In genomic region chr18:40864846-40865245, GRCh38 we compare ENCODE assay signal across 2 cellular contexts.
TF ChIP-seq lines count a peak whose summit lies in the region.

No MANE protein-coding gene starts in this region.

TF ChIP-seq in IMR-90, 13 proteins besides CTCF, POLR2A, EP300 and RAD21:
- no peak for TF ChIP-seq ELK1 (IDR thresholded peaks at IDR 0.05; ENCODE audit: borderline replicate concordance, low read depth, low read length)
- no peak for TF ChIP-seq RCOR1 (IDR thresholded peaks at IDR 0.05; ENCODE audit: insufficient replicate concordance, low read length)
- TF ChIP-seq MAZ (IDR thresholded peaks at IDR 0.05; ENCODE audit: borderline replicate concordance, low read depth, low read length), result no peak
- TF ChIP-seq CHD1 (IDR thresholded peaks at IDR 0.05; ENCODE audit: low read depth, low read length), result no peak
- TF ChIP-seq NFE2L2 (IDR thresholded peaks at IDR 0.05; ENCODE audit: low read depth, low read length), result no peak
- TF ChIP-seq, protein P1, sequence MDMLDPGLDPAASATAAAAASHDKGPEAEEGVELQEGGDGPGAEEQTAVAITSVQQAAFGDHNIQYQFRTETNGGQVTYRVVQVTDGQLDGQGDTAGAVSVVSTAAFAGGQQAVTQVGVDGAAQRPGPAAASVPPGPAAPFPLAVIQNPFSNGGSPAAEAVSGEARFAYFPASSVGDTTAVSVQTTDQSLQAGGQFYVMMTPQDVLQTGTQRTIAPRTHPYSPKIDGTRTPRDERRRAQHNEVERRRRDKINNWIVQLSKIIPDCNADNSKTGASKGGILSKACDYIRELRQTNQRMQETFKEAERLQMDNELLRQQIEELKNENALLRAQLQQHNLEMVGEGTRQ (IDR thresholded peaks at IDR 0.05; ENCODE audit: low read depth, low read length), result no peak
- TF ChIP-seq MXI1 (IDR thresholded peaks at IDR 0.05; ENCODE audit: borderline replicate concordance, low read depth, low read length), result no peak
- TF ChIP-seq CEBPB (IDR thresholded peaks at IDR 0.05; ENCODE audit: low read depth, low read length), result no peak
- no peak for TF ChIP-seq MAFK (IDR thresholded peaks at IDR 0.05; ENCODE audit: low read depth, low read length)
- TF ChIP-seq SMC3 (IDR thresholded peaks at IDR 0.05; ENCODE audit: low read depth, low read length), result no peak
- no peak for TF ChIP-seq RFX5 (IDR thresholded peaks at IDR 0.05; ENCODE audit: low read depth, low read length)
- TF ChIP-seq FOS (IDR thresholded peaks at IDR 0.05; ENCODE audit: low read depth, low read length), result no peak

TF ChIP-seq in HepG2, 621 proteins besides CTCF, POLR2A, EP300 and RAD21:
- TF ChIP-seq MBD4 (IDR thresholded peaks at IDR 0.05; ENCODE audit: borderline replicate concordance, low read length), result no peak
